Comparison of ENCODE assay signal across 26 cellular contexts in genomic region chr11:97136067-97136466, GRCh38.
"Had no signal": no experiment of that assay in that cellular context is flagged by ENCODE, and none has a peak within 500 bp of the region (broad histone marks: within the 10 kb centered on the region; RNA-seq: fewer than 3 reads in every experiment).

No MANE protein-coding gene starts in this region.

- H3K36me3 ChIP-seq: colonic mucosa, esophagus squamous epithelium, gastrocnemius medialis, heart right ventricle, left lung, lower lobe of right lung had no signal

- H3K9me3 ChIP-seq: colonic mucosa, gastrocnemius medialis, lower lobe of right lung had no signal

- DNase-seq: colonic mucosa; cortex of kidney; effector CD8-positive, alpha-beta T cell; effector memory CD8-positive, alpha-beta T cell; endodermal cell; erythroblast; esophagus squamous epithelium; foreskin fibroblast; foreskin melanocyte; gastrocnemius medialis; glutamatergic neuron; head of caudate nucleus; heart right ventricle; hippocampal formation; left cardiac atrium; left lung; left ventricle myocardium superior; lower lobe of right lung; mesenchymal stem cell; midbrain; naive thymus-derived CD4-positive, alpha-beta T cell had no signal

- H3K4me3 ChIP-seq: colonic mucosa, esophagus squamous epithelium, gastrocnemius medialis, heart right ventricle, left lung, lower lobe of right lung had no signal

- ATAC-seq: effector memory CD8-positive, alpha-beta T cell; esophagus mucosa; gastrocnemius medialis; heart right ventricle; left cardiac atrium; left lung; left ventricle myocardium superior; lower lobe of right lung; naive thymus-derived CD4-positive, alpha-beta T cell had no signal

- FAIRE-seq: endometrium, islet of Langerhans, keratinocyte had no signal

- H3K4me1 ChIP-seq: colonic mucosa, esophagus squamous epithelium, gastrocnemius medialis, heart right ventricle, left lung, lower lobe of right lung had no signal

- H3K27ac ChIP-seq: colonic mucosa, epithelial cell of prostate, esophagus squamous epithelium, gastrocnemius medialis, heart right ventricle, left lung, lower lobe of right lung had no signal

- H3K27me3 ChIP-seq: colonic mucosa, esophagus squamous epithelium, gastrocnemius medialis, heart right ventricle, left lung had no signal
